ENCODE assay signal across 8 cellular contexts in genomic region chr11:118998822-118999221, GRCh38. TPM values are rescaled to one million over a fixed set of nuclear protein-coding genes. Genes with fewer than 3 reads are reported as not detected.
A peak's percentile ranks its signal among the peaks of the same experiment; 100 is the strongest.
DNase-seq lines count a peak whose midpoint lies in the region; ATAC-seq and TF ChIP-seq lines count a peak whose summit lies in the region.

No MANE protein-coding gene starts in this region.

- H3K4me1 ChIP-seq in ectodermal cell (ENCODE audit: control insufficient read depth, insufficient read depth, low read length), result peaks cover 7% of the 10 kb centered on the region

- peak overlapping the region; percentile 89 to 99 (median 97) for H3K27ac Mint-ChIP-seq in naive thymus-derived CD8-positive, alpha-beta T cell

- no peaks in the 10 kb centered on the region for H3K27me3 Mint-ChIP-seq in naive thymus-derived CD8-positive, alpha-beta T cell

- peak; percentile 64 for DNase-seq in DMS53 (lab: John Stamatoyannopoulos, UW)
- peak; percentile 91 for DNase-seq in NCI-H226
- DNase-seq in naive thymus-derived CD8-positive, alpha-beta T cell, result no peak
- no peak for DNase-seq in NCI-H1417 treated with DMSO at 0.1 percent for 48 hours (lab: John Stamatoyannopoulos, UW)
- DNase-seq in NAMALWA (ENCODE audit: low spot score), result no peak
- DNase-seq in NCI-H82 treated with DMSO at 0.1 percent for 48 hours (lab: John Stamatoyannopoulos, UW; ENCODE audit: unreplicated experiment), result no peak

- H3K36me3 ChIP-seq in ectodermal cell (ENCODE audit: control insufficient read depth, insufficient read depth, low read length), result peaks cover 4% of the 10 kb centered on the region

- H3K36me3 Mint-ChIP-seq in naive thymus-derived CD8-positive, alpha-beta T cell, result peaks cover 0 to 46% (median 8%) of the 10 kb centered on the region in 3 donors

- H3K4me3 Mint-ChIP-seq in naive thymus-derived CD8-positive, alpha-beta T cell, result peak overlapping the region; percentile 88 to 99 (median 98)

- TF ChIP-seq POLR2A in GM18505 (IDR thresholded peaks at IDR 0.05; ENCODE audit: borderline replicate concordance, extremely low read depth, insufficient read depth, insufficient read length), result no peak

- H3K9me3 Mint-ChIP-seq in naive thymus-derived CD8-positive, alpha-beta T cell, result no peaks in the 10 kb centered on the region

- POLR2A ChIA-PET in naive thymus-derived CD8-positive, alpha-beta T cell (lab: Charles Lee), result interaction anchor here (0.6 to 3.0 kb wide), 8 partner anchors 17 to 229 kb away, joined by 3 to 59 read pairs (median 8); partner anchors contain the start of genes RPS25, SLC37A4 and TRAPPC4

- H3K9me3 ChIP-seq in ectodermal cell (ENCODE audit: control insufficient read depth, low read length), result no peaks in the 10 kb centered on the region

- 33 to 38% methylated on average over 5 to 6 of the region's 6 CpGs for WGBS in ectodermal cell, 2 experiments

- H3K4me1 Mint-ChIP-seq in naive thymus-derived CD8-positive, alpha-beta T cell, result peaks cover 11 to 49% (median 46%) of the 10 kb centered on the region in 4 donors

- H3K27ac ChIP-seq in ectodermal cell (ENCODE audit: insufficient read depth, low read depth, low read length, poor library complexity, severe bottlenecking), result peak overlapping the region; percentile 32

- peak overlapping the region; percentile 99 for H3K4me3 ChIP-seq in ectodermal cell (ENCODE audit: insufficient read depth, low read depth, low read length)

- H3K27me3 ChIP-seq in ectodermal cell (ENCODE audit: control insufficient read depth, insufficient read depth, low read length, poor library complexity, severe bottlenecking), result no peaks in the 10 kb centered on the region

- ATAC-seq in naive thymus-derived CD8-positive, alpha-beta T cell, result no peak
- ATAC-seq in GM18505 (IDR thresholded peaks at IDR 0.05; ENCODE audit: unreplicated experiment), result no peak

RNA-seq across cellular contexts. Expression of gene CENATAC, which starts 0.9 kb away (rescaled TPM):
- polyA plus RNA-seq in ectodermal cell (2013, experiment 1 of 4), result 39.4 TPM
- 47.3 TPM for polyA plus RNA-seq in ectodermal cell (2013, experiment 2 of 4)
- polyA plus RNA-seq in ectodermal cell (2013, experiment 3 of 4), result 25.6 TPM
- polyA plus RNA-seq in ectodermal cell (2013, experiment 4 of 4), result 30.0 TPM
- 100 to 1,000 TPM; 141 to 144 TPM for total RNA-seq in naive thymus-derived CD8-positive, alpha-beta T cell
- 1 to 10 TPM; 6.1 to 9.1 (median 8.7) TPM for polyA plus RNA-seq in naive thymus-derived CD8-positive, alpha-beta T cell

RNA-seq across cellular contexts. Expression of gene RPS25, which starts 19.3 kb away (rescaled TPM):
- polyA plus RNA-seq in ectodermal cell (2013, experiment 1 of 4), result 1,507 TPM
- 1,507 TPM for polyA plus RNA-seq in ectodermal cell (2013, experiment 2 of 4)
- 1,523 TPM for polyA plus RNA-seq in ectodermal cell (2013, experiment 3 of 4)
- polyA plus RNA-seq in ectodermal cell (2013, experiment 4 of 4), result 1,566 TPM
- 1,000 to 10,000 TPM; 2,469 to 2,482 TPM for total RNA-seq in naive thymus-derived CD8-positive, alpha-beta T cell
- polyA plus RNA-seq in naive thymus-derived CD8-positive, alpha-beta T cell, result 1,000 to 10,000 TPM; 5,252 to 6,742 (median 6,279) TPM

RNA-seq across cellular contexts. Expression of gene TRAPPC4, which starts 19.7 kb away (rescaled TPM):
- 77.4 TPM for polyA plus RNA-seq in ectodermal cell (2013, experiment 1 of 4)
- 91.1 TPM for polyA plus RNA-seq in ectodermal cell (2013, experiment 2 of 4)
- 69.2 TPM for polyA plus RNA-seq in ectodermal cell (2013, experiment 3 of 4)
- polyA plus RNA-seq in ectodermal cell (2013, experiment 4 of 4), result 75.3 TPM
- 100 to 1,000 TPM; 100 to 109 TPM for total RNA-seq in naive thymus-derived CD8-positive, alpha-beta T cell
- 10 to 100 TPM; 73.0 to 97.6 (median 86.1) TPM for polyA plus RNA-seq in naive thymus-derived CD8-positive, alpha-beta T cell

RNA-seq across cellular contexts. Expression of gene FOXR1, which starts 27.3 kb away (rescaled TPM):
- polyA plus RNA-seq in ectodermal cell (2013, experiment 1 of 4), result not detected
- polyA plus RNA-seq in ectodermal cell (2013, experiment 2 of 4), result not detected
- polyA plus RNA-seq in ectodermal cell (2013, experiment 3 of 4), result not detected
- not detected for polyA plus RNA-seq in ectodermal cell (2013, experiment 4 of 4)
- total RNA-seq in naive thymus-derived CD8-positive, alpha-beta T cell, result not detected
- not detected for polyA plus RNA-seq in naive thymus-derived CD8-positive, alpha-beta T cell

RNA-seq across cellular contexts. Expression of gene SLC37A4, which starts 31.9 kb away (rescaled TPM):
- polyA plus RNA-seq in ectodermal cell (2013, experiment 1 of 4), result 58.5 TPM
- polyA plus RNA-seq in ectodermal cell (2013, experiment 2 of 4), result 58.3 TPM
- 48.3 TPM for polyA plus RNA-seq in ectodermal cell (2013, experiment 3 of 4)
- 52.8 TPM for polyA plus RNA-seq in ectodermal cell (2013, experiment 4 of 4)
- total RNA-seq in naive thymus-derived CD8-positive, alpha-beta T cell, result 10 to 100 TPM; 15.3 to 17.1 TPM
- polyA plus RNA-seq in naive thymus-derived CD8-positive, alpha-beta T cell, result 10 to 100 TPM in 2 of 3 donors, 1 to 10 TPM in 1; 9.7 to 12.8 (median 12.1) TPM

Comparison
In these comparisons a context has a peak if more than half of its experiments do, and no peak if none do; other contexts are left out.
1. DNase-seq: peak in DMS53 (single experiment) and NCI-H226 (single experiment); none in naive thymus-derived CD8-positive, alpha-beta T cell (0 of 10), NCI-H1417 treated with DMSO at 0.1 percent for 48 hours (single experiment), NAMALWA (single experiment) and NCI-H82 treated with DMSO at 0.1 percent for 48 hours (single experiment).